ENCODE assay signal across 8 cellular contexts in genomic region chr2:68714866-68715265, GRCh38. TPM values are rescaled to one million over a fixed set of nuclear protein-coding genes. Genes with fewer than 3 reads are reported as not detected.
DNase-seq lines count a peak whose midpoint lies in the region; ATAC-seq and TF ChIP-seq lines count a peak whose summit lies in the region.

No MANE protein-coding gene starts in this region.

- H3K9me3 ChIP-seq in DOHH2 (ENCODE audit: control insufficient read depth, insufficient read depth, low read length), result no peaks in the 10 kb centered on the region
- no peaks in the 10 kb centered on the region for H3K9me3 ChIP-seq in A673 (ENCODE audit: low read depth, low read length, poor library complexity, severe bottlenecking)
- no peaks in the 10 kb centered on the region for H3K9me3 ChIP-seq in MG63

- intact Hi-C loops in activated B cell treated with CpG ODN at 0.5 μM for 24 hours (cut with micrococcal nuclease) (loop anchor here (1.0 to 2.0 kb wide), 9 partner anchors 12 to 248 kb away; partner anchors contain the start of genes APLF, ARHGAP25 and FBXO48), A673 (cut with micrococcal nuclease; ENCODE audit: unreplicated experiment) (loop anchor here (1.0 to 5.0 kb wide), 2 partner anchors 228 to 249 kb away; no protein-coding TSS in a partner anchor)

- H3K36me3 ChIP-seq in DOHH2 (ENCODE audit: control insufficient read depth, low read length) (no peaks in the 10 kb centered on the region), A673 (ENCODE audit: insufficient read depth, low read length, poor library complexity, severe bottlenecking) (no peaks in the 10 kb centered on the region), MG63 (no peaks in the 10 kb centered on the region)

- no peaks in the 10 kb centered on the region for H3K79me2 ChIP-seq in DOHH2 (ENCODE audit: control insufficient read depth, low read length)

- peaks cover 78% of the 10 kb centered on the region for H3K4me1 Mint-ChIP-seq in activated B cell treated with CpG ODN at 0.5 μM for 24 hours

- peak overlapping the region; percentile 89 for H3K27ac Mint-ChIP-seq in activated B cell treated with CpG ODN at 0.5 μM for 24 hours

- H3K4me2 ChIP-seq in DOHH2 (ENCODE audit: low read length), result peak overlapping the region; percentile 82

- H3K36me3 Mint-ChIP-seq in activated B cell treated with CpG ODN at 0.5 μM for 24 hours (ENCODE audit: low read depth), result no peaks in the 10 kb centered on the region

- peak overlapping the region; percentile 21 for H3K4me3 Mint-ChIP-seq in activated B cell treated with CpG ODN at 0.5 μM for 24 hours

- peaks cover 3% of the 10 kb centered on the region; the same call in 1 of the 2 replicates for H3F3A ChIP-seq in DOHH2 (ENCODE audit: control insufficient read depth, insufficient read depth)

- H4K20me1 ChIP-seq in DOHH2 (ENCODE audit: control insufficient read depth, insufficient read depth, low read depth, low read length), result no peaks in the 10 kb centered on the region

- CTCF ChIA-PET in activated B cell treated with CpG ODN at 0.5 μM for 24 hours (lab: Charles Lee), result interaction anchor here (1.0 to 2.6 kb wide), 8 partner anchors 20 to 251 kb away, joined by 3 to 12 read pairs (median 4); partner anchors contain the start of gene ARHGAP25
- CTCF ChIA-PET in A673 (lab: Charles Lee), result interaction anchor here (1.3 kb wide), 1 partner anchor 227 kb away, joined by 5 read pairs; no protein-coding TSS in a partner anchor

- BruUV-seq in A673 (replicated peaks; lab: Mats Ljungman, UMichigan), result no TSS peak

- H3K27me3 Mint-ChIP-seq in activated B cell treated with CpG ODN at 0.5 μM for 24 hours, result no peaks in the 10 kb centered on the region

- peak overlapping the region; percentile 63 for H3K27ac ChIP-seq in DOHH2 (ENCODE audit: low read depth, low read length)
- H3K27ac ChIP-seq in A673 (ENCODE audit: low read depth, low read length, poor library complexity, severe bottlenecking), result no peak overlapping the region
- peak overlapping the region in 1 of 2 donors; percentile 48 for H3K27ac ChIP-seq in coronary artery

- ATAC-seq in GM19467 (IDR thresholded peaks at IDR 0.05; ENCODE audit: unreplicated experiment), result peak; percentile 76
- peak; percentile 83 for ATAC-seq in HG03432 (IDR thresholded peaks at IDR 0.05; ENCODE audit: unreplicated experiment)
- ATAC-seq in activated B cell treated with CpG ODN at 0.5 μM for 24 hours (ENCODE audit: low read depth), result peak; percentile 93

- DNase-seq in activated B cell treated with CpG ODN at 0.5 μM for 24 hours, result peak; percentile 47
- peak; percentile 40 for DNase-seq in midbrain (lab: John Stamatoyannopoulos, UW)
- no peak for DNase-seq in A673 (ENCODE audit: low spot score)
- DNase-seq in coronary artery (ENCODE audit: low spot score), result no peak
- DNase-seq in MG63, result no peak

- H3K9me2 ChIP-seq in DOHH2 (replicated peaks; ENCODE audit: control insufficient read depth, low read length), result no peaks in the 10 kb centered on the region

- H3K4me1 ChIP-seq in DOHH2 (ENCODE audit: control insufficient read depth, low read length) (peaks cover 53% of the 10 kb centered on the region), A673 (ENCODE audit: insufficient read depth, low read length, poor library complexity, severe bottlenecking) (peaks cover 7% of the 10 kb centered on the region)

- H3K4me3 ChIP-seq in DOHH2 (ENCODE audit: low read length) (peak overlapping the region; percentile 69), A673 (ENCODE audit: low read depth, low read length, poor library complexity, severe bottlenecking) (no peak overlapping the region), coronary artery (no peak overlapping the region), MG63 (no peak overlapping the region)

- no peaks in the 10 kb centered on the region for H3K9me3 Mint-ChIP-seq in activated B cell treated with CpG ODN at 0.5 μM for 24 hours

- POLR2A ChIA-PET in activated B cell treated with CpG ODN at 0.5 μM for 24 hours (lab: Charles Lee), result interaction anchor here (0.6 to 5.4 kb wide), 19 partner anchors 10 to 194 kb away, joined by 3 to 39 read pairs (median 4); partner anchors contain the start of gene ARHGAP25
- POLR2A ChIA-PET in A673 (lab: Charles Lee; ENCODE audit: low non-redundant PET), result no interaction called here

- TF ChIP-seq CTCF in DOHH2 (IDR thresholded peaks at IDR 0.05; ENCODE audit: low read depth, low read length, poor library complexity, severe bottlenecking), result no peak
- TF ChIP-seq CTCF in activated B cell treated with CpG ODN at 0.5 μM for 24 hours (IDR thresholded peaks at IDR 0.05), result no peak
- TF ChIP-seq CTCF in A673 (conservative IDR thresholded peaks at IDR 0.05; ENCODE audit: low read depth, low read length), result no peak
- TF ChIP-seq CTCF in coronary artery (IDR thresholded peaks at IDR 0.05), result no peak

- H3K27me3 ChIP-seq in DOHH2 (ENCODE audit: control insufficient read depth, low read length) (no peaks in the 10 kb centered on the region), A673 (replicated peaks; ENCODE audit: insufficient read depth, low read depth, low read length, poor library complexity) (no peaks in the 10 kb centered on the region), MG63 (no peaks in the 10 kb centered on the region)

RNA-seq across cellular contexts. Expression of gene ARHGAP25, which starts 19.7 kb away (rescaled TPM):
- 324 and 336 TPM in 2 replicates for total RNA-seq in activated B cell treated with CpG ODN at 0.5 μM for 24 hours
- total RNA-seq in A673 (2021), result 5.4 and 6.2 TPM in 2 replicates
- total RNA-seq in MG63 (2014; rRNA removed; shearing (Covaris generic); ENCODE audit: low replicate concordance), result not detected in 2 replicates

Comparison
In these comparisons a context has a peak if more than half of its experiments do, and no peak if none do; other contexts are left out.
1. DNase-seq: peak in activated B cell treated with CpG ODN at 0.5 μM for 24 hours (single experiment) and midbrain (single experiment); none in A673 (single experiment), coronary artery (single experiment) and MG63 (single experiment).
2. RNA of gene ARHGAP25, which starts 19.7 kb away (total RNA-seq): 324 to 336 TPM in activated B cell treated with CpG ODN at 0.5 μM for 24 hours; 5.4 to 6.2 TPM in A673 and not detected in MG63; every median in the first group is over 10 times any median in the second.
3. Peak in every context shown above with its lines, with median percentiles within 50 percentile points of each other: ATAC-seq.